Comparison of ENCODE assay signal across 16 cellular contexts in the genomic region with DNA sequence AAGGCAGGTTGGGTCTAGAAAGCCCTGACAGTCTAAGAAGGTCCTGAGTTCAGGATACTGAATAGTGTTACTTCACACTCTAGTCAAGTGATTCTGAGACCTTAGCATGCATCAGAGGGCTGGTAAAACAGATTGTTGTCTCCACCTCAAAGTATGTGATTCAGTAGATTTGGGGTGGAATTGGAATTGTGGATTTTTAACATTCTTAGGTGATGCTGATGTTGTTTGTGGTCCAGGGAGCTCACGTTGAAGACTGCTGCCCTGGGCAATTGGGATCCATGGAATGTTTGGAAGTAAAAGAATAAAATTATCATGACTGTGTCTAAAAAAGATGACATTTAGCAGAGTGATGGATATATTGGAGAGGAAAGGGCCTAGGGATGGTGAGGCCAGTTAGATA.
"Had no signal": no experiment of that assay in that cellular context is flagged by ENCODE, and none has a peak within 500 bp of the region (broad histone marks: within the 10 kb centered on the region; RNA-seq: fewer than 3 reads in every experiment).

No MANE protein-coding gene starts in this region.

- H3K4me2 ChIP-seq: neural progenitor cell had no signal

- H3K36me3 Mint-ChIP-seq: stimulated activated naive B cell treated with anti-CD40 and anti-IgM and Interleukin-4, amounts not matched to agents 10 μg/mL and 1 μg/mL and 100 μg/mL, for 72 hours had no signal

- H3K27me3 Mint-ChIP-seq: effector memory CD8-positive, alpha-beta T cell; stimulated activated naive B cell treated with anti-CD40 and anti-IgM and Interleukin-4, amounts not matched to agents 10 μg/mL and 1 μg/mL and 100 μg/mL, for 72 hours had no signal

- H2AFZ ChIP-seq: neural progenitor cell, parathyroid adenoma had no signal

- H3K4me1 ChIP-seq: neural progenitor cell, parathyroid adenoma, thyroid gland had no signal

- H3K4me1 Mint-ChIP-seq: neural progenitor cell; stimulated activated naive B cell treated with anti-CD40 and anti-IgM and Interleukin-4, amounts not matched to agents 10 μg/mL and 1 μg/mL and 100 μg/mL, for 72 hours had no signal

- DNase-seq: activated CD4-positive, alpha-beta T cell treated with anti-CD3 and anti-CD28 coated beads, Interleukin-2, amount 50 U/mL, for 48 hours; activated naive CD4-positive, alpha-beta T cell treated with anti-CD3 and anti-CD28 coated beads, Interleukin-2, amount 50 U/mL, for 16 hours; activated T-cell treated with anti-CD3 and anti-CD28 coated beads, Interleukin-2, amount 50 U/mL, for 1 hour; adrenal gland; brain microvascular endothelial cell; cerebellar nuclear complex; dermis blood vessel endothelial cell; effector memory CD8-positive, alpha-beta T cell; head of caudate nucleus; stimulated activated CD4-positive, alpha-beta T cell treated with anti-CD3 and anti-CD28 coated beads, Interleukin-15, amount 100 ng/mL, for 24 hours; stimulated activated CD4-positive, alpha-beta T cell treated with anti-CD3 and anti-CD28 coated beads, Interleukin-4, amount 100 ng/mL, for 1 hour; stimulated activated naive B cell treated with anti-CD40 and anti-IgM and Interleukin-4, amounts not matched to agents 10 μg/mL and 1 μg/mL and 100 μg/mL, for 72 hours; thyroid gland had no signal

- H3K27ac ChIP-seq: adrenal gland, brain microvascular endothelial cell, neural progenitor cell, parathyroid adenoma, thyroid gland had no signal

- H3K36me3 ChIP-seq: adrenal gland, neural progenitor cell, thyroid gland had no signal

- H3K4me3 ChIP-seq: adrenal gland, neural progenitor cell, thyroid gland had no signal

- H3K27ac Mint-ChIP-seq: effector memory CD8-positive, alpha-beta T cell; mesothelial cell of epicardium; neural progenitor cell; stimulated activated naive B cell treated with anti-CD40 and anti-IgM and Interleukin-4, amounts not matched to agents 10 μg/mL and 1 μg/mL and 100 μg/mL, for 72 hours had no signal

- H3K4me3 Mint-ChIP-seq: effector memory CD8-positive, alpha-beta T cell; mesothelial cell of epicardium; neural progenitor cell; stimulated activated naive B cell treated with anti-CD40 and anti-IgM and Interleukin-4, amounts not matched to agents 10 μg/mL and 1 μg/mL and 100 μg/mL, for 72 hours had no signal

- H3K27me3 ChIP-seq: adrenal gland, brain microvascular endothelial cell, neural progenitor cell, thyroid gland had no signal

- H3K9me3 Mint-ChIP-seq: effector memory CD8-positive, alpha-beta T cell; mesothelial cell of epicardium; neural progenitor cell; stimulated activated naive B cell treated with anti-CD40 and anti-IgM and Interleukin-4, amounts not matched to agents 10 μg/mL and 1 μg/mL and 100 μg/mL, for 72 hours had no signal

- H3K9ac ChIP-seq: neural progenitor cell, parathyroid adenoma had no signal

- H3K79me2 ChIP-seq: parathyroid adenoma had no signal

- H3K9me3 ChIP-seq: adrenal gland, thyroid gland had no signal
